In the genomic region with DNA sequence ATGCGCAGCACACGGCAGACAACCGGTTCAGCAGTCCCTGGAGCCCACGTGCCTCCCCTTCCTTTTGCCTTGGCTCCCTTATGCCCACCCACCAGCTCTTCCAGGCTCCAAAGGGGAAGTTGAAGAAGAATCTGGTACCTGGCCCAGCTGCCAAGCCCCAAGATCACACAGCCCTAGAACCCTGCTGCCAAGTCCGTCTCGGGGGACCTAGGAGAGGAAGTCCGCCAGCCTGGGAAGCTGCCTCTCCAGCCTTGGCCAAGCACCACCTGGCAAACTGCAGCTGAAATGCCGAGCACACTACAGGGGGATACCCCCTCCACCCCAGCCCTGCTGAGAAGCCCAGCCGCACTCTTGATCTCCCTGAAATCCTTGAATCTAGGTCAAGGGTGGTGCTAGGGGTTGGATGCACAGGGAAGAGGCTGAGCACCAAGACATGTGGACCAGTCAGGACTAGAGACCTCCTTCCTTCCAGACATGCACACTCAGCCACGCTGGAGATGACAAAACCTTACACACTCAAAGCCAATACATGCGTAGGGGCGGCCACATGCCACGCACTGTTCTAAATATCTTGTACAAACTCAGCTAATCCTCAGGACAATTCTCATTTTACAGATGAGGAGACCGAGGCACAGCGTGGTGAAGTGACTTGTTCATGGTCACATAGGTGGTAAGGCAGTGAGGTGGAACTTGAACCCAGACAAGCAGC, we compare ENCODE assay signal across 15 cellular contexts.
DNase-seq lines count a peak whose midpoint lies in the region; ATAC-seq lines count a peak whose summit lies in the region.
"Had no signal": no experiment of that assay in that cellular context is flagged by ENCODE, and none has a peak within 500 bp of the region (broad histone marks: within the 10 kb centered on the region; RNA-seq: fewer than 3 reads in every experiment).

No MANE protein-coding gene starts in this region.

- H3K36me3 Mint-ChIP-seq in T-helper 17 cell (ENCODE audit: low read depth) = peaks cover 13% of the 10 kb centered on the region

- H3K4me1 Mint-ChIP-seq in T-helper 17 cell = peaks cover 49% of the 10 kb centered on the region
- H3K4me1 Mint-ChIP-seq: neural progenitor cell had no signal

- no peaks in the 10 kb centered on the region for H3K9me3 ChIP-seq in T-helper 17 cell (ENCODE audit: control insufficient read depth, low read length, poor library complexity, severe bottlenecking)
- H3K9me3 ChIP-seq: HAP-1, SJSA1 had no signal

- intact Hi-C loops in left cardiac atrium (cut with DNase I) = no loop called here
- intact Hi-C loops in sciatic nerve (cut with DNase I) = no loop called here

- no peak overlapping the region for H3K4me3 Mint-ChIP-seq in T-helper 17 cell
- H3K4me3 Mint-ChIP-seq: neural progenitor cell; stimulated activated naive CD8-positive, alpha-beta T cell treated with anti-CD3 and anti-CD28 coated beads, Interleukin-15, Interleukin-2, amounts not matched to agents 100 ng/mL and 50 ng/mL, for 24 hours had no signal

- ATAC-seq in T-helper 17 cell (no peak), left cardiac atrium (peak; percentile 30 to 79), sciatic nerve (peak; percentile 9)

- no peaks in the 10 kb centered on the region for H3K27me3 Mint-ChIP-seq in T-helper 17 cell
- H3K27me3 Mint-ChIP-seq: stimulated activated naive CD8-positive, alpha-beta T cell treated with anti-CD3 and anti-CD28 coated beads, Interleukin-15, Interleukin-2, amounts not matched to agents 100 ng/mL and 50 ng/mL, for 24 hours had no signal

- DNase-seq in DMS 273 treated with DMSO at 0.1 percent for 48 hours (lab: John Stamatoyannopoulos, UW) (peak; percentile 61), T-helper 17 cell (no peak), left cardiac atrium (peak; percentile 39), sciatic nerve (ENCODE audit: low spot score) (no peak), SHP77 treated with DMSO at 0.1 percent for 48 hours (lab: John Stamatoyannopoulos, UW) (no peak), RPMI8226 (no peak), hepatic stellate cell (ENCODE audit: low spot score) (no peak)
- DNase-seq in stimulated activated CD4-positive, alpha-beta T cell treated with anti-CD3 and anti-CD28 coated beads, Interleukin-4, amount 100 ng/mL, for 24 hours = no peak
- DNase-seq: activated gamma-delta T cell, brain microvascular endothelial cell, NCI-H2029 treated with DMSO at 0.1 percent for 48 hours had no signal

- peak overlapping the region; percentile 85 for H3K27ac Mint-ChIP-seq in T-helper 17 cell
- H3K27ac Mint-ChIP-seq: neural progenitor cell had no signal

Comparison
In these comparisons a context has a peak if more than half of its experiments do, and no peak if none do; other contexts are left out.
1. DNase-seq: peak in DMS 273 treated with DMSO at 0.1 percent for 48 hours (single experiment) and left cardiac atrium (single experiment); none in T-helper 17 cell (0 of 3), sciatic nerve (single experiment), SHP77 treated with DMSO at 0.1 percent for 48 hours (single experiment), RPMI8226 (single experiment), stimulated activated CD4-positive, alpha-beta T cell treated with anti-CD3 and anti-CD28 coated beads, Interleukin-4, amount 100 ng/mL, for 24 hours (single experiment) and hepatic stellate cell (single experiment).